ENCODE assay signal across 12 cellular contexts in the genomic region with DNA sequence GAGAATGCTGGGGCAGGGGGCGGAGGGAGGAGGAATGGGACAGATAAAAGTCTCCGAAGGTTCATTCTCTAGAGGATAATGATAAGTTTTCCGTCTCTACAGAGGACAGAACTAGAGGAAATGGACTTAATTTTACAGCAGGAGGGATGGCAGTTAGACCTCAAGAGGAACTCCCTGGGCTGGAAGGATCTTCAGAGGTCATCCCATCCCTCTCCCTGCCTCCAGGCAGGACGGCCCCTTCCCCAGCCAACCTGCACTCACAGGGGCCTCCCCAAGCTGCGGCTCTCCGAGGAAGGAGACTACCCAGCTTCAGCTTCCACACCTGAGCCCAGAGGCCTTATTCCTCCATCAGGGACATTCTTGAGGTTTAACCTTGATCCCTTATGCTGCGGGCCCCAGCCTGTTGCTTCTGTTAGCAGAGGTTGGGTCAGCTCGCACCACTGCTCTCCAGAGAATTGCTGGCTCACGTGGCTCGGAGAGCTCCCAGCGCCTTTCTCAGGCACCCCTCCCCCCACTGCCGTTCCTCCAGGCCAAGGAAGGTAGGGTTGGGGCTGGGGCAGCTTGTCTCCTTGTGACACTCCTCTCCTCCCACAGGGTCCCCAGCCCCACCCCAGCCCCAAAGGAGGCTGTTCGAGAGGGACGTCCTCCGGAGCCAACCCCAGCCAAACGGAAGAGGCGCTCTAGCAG. TPM values are rescaled to one million over a fixed set of nuclear protein-coding genes. Genes with fewer than 3 reads are reported as not detected.
DNase-seq lines count a peak whose midpoint lies in the region; ATAC-seq, FAIRE-seq and TF ChIP-seq lines count a peak whose summit lies in the region.
"Had no signal": no experiment of that assay in that cellular context is flagged by ENCODE, and none has a peak within 500 bp of the region (broad histone marks: within the 10 kb centered on the region; RNA-seq: fewer than 3 reads in every experiment).

No MANE protein-coding gene starts in this region.

- in situ Hi-C loops in HepG2 (cut with HindIII; ENCODE audit: extremely low pct_ligation_motif_present, low pct_unique_long_range_greater_than_20kb), result no loop called here

- TF ChIP-seq CTCF in RWPE2 (IDR thresholded peaks at IDR 0.05; ENCODE audit: poor library complexity, severe bottlenecking) (no peak), HepG2 (CRISPR knock-in tag; IDR thresholded peaks at IDR 0.05) (no peak)

- H3K4me3 ChIP-seq in ACC112 (ENCODE audit: low read depth, low read length) (0 out of 2 replicates have a peak overlapping the region, but pooled peaks have one; percentile 12), RWPE2 (ENCODE audit: severe bottlenecking) (no peak overlapping the region), HepG2 (replicated peaks in 1 of 3; ENCODE audit: insufficient read depth in 1 of 3, low read depth in 2 of 3, low read length in 3 of 3) (no peak overlapping the region)
- H3K4me3 ChIP-seq: smooth muscle cell had no signal

- H3K9ac ChIP-seq in HepG2 (ENCODE audit: insufficient read depth, low read depth, low read length), result no peak overlapping the region

- no peaks in the 10 kb centered on the region for H3K9me3 ChIP-seq in RWPE2 (ENCODE audit: severe bottlenecking)
- H3K9me3 ChIP-seq in HepG2 (ENCODE audit: low read length), result no peaks in the 10 kb centered on the region

- H3K27me3 ChIP-seq in ACC112 (ENCODE audit: insufficient read depth, low read length) (no peaks in the 10 kb centered on the region), RWPE2 (ENCODE audit: insufficient read depth, poor library complexity, severe bottlenecking) (no peaks in the 10 kb centered on the region), HepG2 (ENCODE audit: control insufficient read depth in 1 of 2, insufficient read depth in 2 of 2, low read length in 2 of 2) (no peaks in the 10 kb centered on the region)

- peaks cover 10% of the 10 kb centered on the region for H4K20me1 ChIP-seq in HepG2 (ENCODE audit: insufficient read depth, low read length)

- CTCF ChIA-PET in HepG2 (lab: Yijun Ruan, JAX; ENCODE audit: low intra/inter-chr PET ratio, low total read pairs), result no interaction called here

- TF ChIP-seq POLR2A in HepG2 (IDR thresholded peaks at IDR 0.05; ENCODE audit: insufficient read depth in 1 of 2, low read depth in 2 of 2, low read length in 2 of 2), result 0 out of 4 replicates have a peak, but pooled peaks of 1 of the 2 experiments have one; percentile 15

- TF ChIP-seq RAD21 in HepG2 (CRISPR knock-in tag; IDR thresholded peaks at IDR 0.05), result no peak

- H3K4me1 ChIP-seq in ACC112 (ENCODE audit: control insufficient read depth, insufficient read depth, low read length, unreplicated experiment), result peaks cover 63% of the 10 kb centered on the region
- peaks cover 38% of the 10 kb centered on the region for H3K4me1 ChIP-seq in RWPE2 (ENCODE audit: insufficient read depth, poor library complexity, severe bottlenecking)
- no peaks in the 10 kb centered on the region for H3K4me1 ChIP-seq in HepG2 (ENCODE audit: insufficient read depth, low read length)

- peak; percentile 30 for ATAC-seq in RWPE2 (ENCODE audit: low read depth)
- ATAC-seq in HepG2, result no peak
- ATAC-seq in HG03442 (IDR thresholded peaks at IDR 0.05; ENCODE audit: unreplicated experiment), result no peak

- FAIRE-seq in HepG2 (lab: Jason Lieb, UNC), result no peak

- intact Hi-C loops in HepG2 (cut with micrococcal nuclease; ENCODE audit: unreplicated experiment), result no loop called here

- H3K4me2 ChIP-seq in HepG2 (ENCODE audit: low read depth, low read length), result no peak overlapping the region
- H3K4me2 ChIP-seq: smooth muscle cell had no signal

- H3K36me3 ChIP-seq in ACC112 (ENCODE audit: insufficient read depth, low read length) (peaks cover 56% of the 10 kb centered on the region), RWPE2 (ENCODE audit: low read depth) (peaks cover 96% of the 10 kb centered on the region), HepG2 (replicated peaks in 1 of 2; ENCODE audit: control insufficient read depth in 1 of 2, insufficient read depth in 2 of 2, low read length in 2 of 2) (peaks cover 49 to 94% of the 10 kb centered on the region in 2 experiments)

- WGBS in HepG2 (ENCODE audit: low lambda C conversion rate), result 93% methylated on average over 16 of the region's 17 CpGs

- BruUV-seq in HepG2 (replicated peaks; lab: Mats Ljungman, UMichigan), result no TSS peak

- no peak overlapping the region for H2AFZ ChIP-seq in ACC112 (ENCODE audit: low read length, unreplicated experiment)
- no peak overlapping the region for H2AFZ ChIP-seq in HepG2 (ENCODE audit: low read length)

- peak overlapping the region; percentile 87 for H3K27ac ChIP-seq in ACC112 (ENCODE audit: low read depth, low read length)
- H3K27ac ChIP-seq in RWPE2 (ENCODE audit: poor library complexity, severe bottlenecking), result peak overlapping the region; percentile 88
- no peak overlapping the region for H3K27ac ChIP-seq in HepG2 (ENCODE audit: extremely low read length, insufficient read depth, low read length)

- DNase-seq in RWPE2 (ENCODE audit: low spot score), result no peak
- no peak for DNase-seq in HepG2 (ENCODE audit: low spot score)
- DNase-seq in central memory CD4-positive, alpha-beta T cell, result no peak
- DNase-seq in GM19238 (ENCODE audit: insufficient read length, low spot score), result no peak
- DNase-seq: activated CD4-positive, alpha-beta T cell treated with anti-CD3 and anti-CD28 coated beads, Interleukin-2, amount 50 U/mL, for 48 hours; amniotic stem cell; naive B cell; NCI-H187; T-cell had no signal

- H3K79me2 ChIP-seq in ACC112 (ENCODE audit: control insufficient read depth, insufficient read depth, low read length, unreplicated experiment) (peaks cover 60% of the 10 kb centered on the region), HepG2 (ENCODE audit: insufficient read depth, low read length) (peaks cover 16% of the 10 kb centered on the region)

- no peak for TF ChIP-seq EP300 in HepG2 (IDR thresholded peaks at IDR 0.05; ENCODE audit: low read depth in 2 of 2, low read length in 2 of 2)
- TF ChIP-seq EP300 in HepG2 (CRISPR knock-in tag; IDR thresholded peaks at IDR 0.05; ENCODE audit: borderline replicate concordance), result no peak

- POLR2A ChIA-PET in HepG2 (lab: Yijun Ruan, JAX), result interaction anchor here (1.5 kb wide), 1 partner anchor 9 kb away, joined by 3 read pairs; a partner anchor contains a TSS

RNA-seq across cellular contexts. Expression of a gene that starts 8.5 kb away (rescaled TPM):
- total RNA-seq in HepG2 (2016; rRNA removed; fragmentation: Illumina TruSeq; extraction: Trizol), result 208 and 253 TPM in 2 replicates
- 337 and 393 TPM in 2 replicates for total RNA-seq in HepG2 (2016; cell fraction: cytosol; rRNA removed; fragmentation: Illumina TruSeq; extraction: Trizol; ENCODE audit: low read depth)
- 204 and 279 TPM in 2 replicates for total RNA-seq in HepG2 (2016; cell fraction: insoluble cytoplasmic fraction; rRNA removed; fragmentation: Illumina TruSeq; extraction: Trizol)
- total RNA-seq in HepG2 (2016; cell fraction: membrane; rRNA removed; fragmentation: Illumina TruSeq; extraction: Trizol), result 174 and 204 TPM in 2 replicates
- total RNA-seq in HepG2 (2016; cell fraction: nucleus; rRNA removed; fragmentation: Illumina TruSeq; extraction: Trizol), result 53.2 and 75.0 TPM in 2 replicates
- polyA plus RNA-seq in HepG2 (2011; rRNA removed), result 225 and 236 TPM in 2 replicates
- 204 and 385 TPM in 2 replicates for polyA plus RNA-seq in HepG2 (2011; cell fraction: cytosol; rRNA removed)
- polyA plus RNA-seq in HepG2 (2011; cell fraction: nucleus; rRNA removed), result 89.2 and 109 TPM in 2 replicates
- 108 and 117 TPM in 2 replicates for polyA plus RNA-seq in HepG2 (2012)
- 547 and 569 TPM in 2 replicates for polyA plus RNA-seq in HepG2 (2016; cell fraction: cytosol; fragmentation: Illumina TruSeq; extraction: Trizol; ENCODE audit: low read depth)
- polyA plus RNA-seq in HepG2 (2016; cell fraction: insoluble cytoplasmic fraction; fragmentation: Illumina TruSeq; extraction: Trizol; ENCODE audit: low read depth), result 265 and 294 TPM in 2 replicates
- 203 and 243 TPM in 2 replicates for polyA plus RNA-seq in HepG2 (2016; cell fraction: membrane; fragmentation: Illumina TruSeq; extraction: Trizol; ENCODE audit: low read depth)
- 127 and 128 TPM in 2 replicates for polyA plus RNA-seq in HepG2 (2016; cell fraction: nucleus; fragmentation: Illumina TruSeq; extraction: Trizol; ENCODE audit: insufficient read depth, low read depth)
- 125 and 227 TPM in 2 replicates for polyA minus RNA-seq in HepG2 (2011; rRNA and poly(A)+ RNA removed; ENCODE audit: low replicate concordance)
- 25.2 and 36.1 TPM in 2 replicates for polyA minus RNA-seq in HepG2 (2011; cell fraction: cytosol; rRNA and poly(A)+ RNA removed)
- polyA minus RNA-seq in HepG2 (2011; cell fraction: nucleus; rRNA and poly(A)+ RNA removed), result 9.8 and 9.9 TPM in 2 replicates

RNA-seq across cellular contexts. Expression of a gene that starts 16.1 kb away (rescaled TPM):
- 50.4 and 80.6 TPM in 2 replicates for total RNA-seq in HepG2 (2016; rRNA removed; fragmentation: Illumina TruSeq; extraction: Trizol)
- total RNA-seq in HepG2 (2016; cell fraction: cytosol; rRNA removed; fragmentation: Illumina TruSeq; extraction: Trizol; ENCODE audit: low read depth), result 41.5 and 43.0 TPM in 2 replicates
- total RNA-seq in HepG2 (2016; cell fraction: insoluble cytoplasmic fraction; rRNA removed; fragmentation: Illumina TruSeq; extraction: Trizol), result 44.1 and 73.0 TPM in 2 replicates
- total RNA-seq in HepG2 (2016; cell fraction: membrane; rRNA removed; fragmentation: Illumina TruSeq; extraction: Trizol), result 48.8 and 52.0 TPM in 2 replicates
- total RNA-seq in HepG2 (2016; cell fraction: nucleus; rRNA removed; fragmentation: Illumina TruSeq; extraction: Trizol), result 159 and 170 TPM in 2 replicates
- 112 and 125 TPM in 2 replicates for polyA plus RNA-seq in HepG2 (2011; rRNA removed)
- 40.5 and 54.4 TPM in 2 replicates for polyA plus RNA-seq in HepG2 (2011; cell fraction: cytosol; rRNA removed)
- polyA plus RNA-seq in HepG2 (2011; cell fraction: nucleus; rRNA removed), result 1,408 and 1,626 TPM in 2 replicates
- polyA plus RNA-seq in HepG2 (2012), result 364 and 397 TPM in 2 replicates
- 15.2 and 19.4 TPM in 2 replicates for polyA plus RNA-seq in HepG2 (2016; cell fraction: cytosol; fragmentation: Illumina TruSeq; extraction: Trizol; ENCODE audit: low read depth)
- polyA plus RNA-seq in HepG2 (2016; cell fraction: insoluble cytoplasmic fraction; fragmentation: Illumina TruSeq; extraction: Trizol; ENCODE audit: low read depth), result 169 and 221 TPM in 2 replicates
- polyA plus RNA-seq in HepG2 (2016; cell fraction: membrane; fragmentation: Illumina TruSeq; extraction: Trizol; ENCODE audit: low read depth), result 38.4 and 49.5 TPM in 2 replicates
- polyA plus RNA-seq in HepG2 (2016; cell fraction: nucleus; fragmentation: Illumina TruSeq; extraction: Trizol; ENCODE audit: insufficient read depth, low read depth), result 998 and 1,215 TPM in 2 replicates
- polyA minus RNA-seq in HepG2 (2011; rRNA and poly(A)+ RNA removed; ENCODE audit: low replicate concordance), result 125 and 143 TPM in 2 replicates
- polyA minus RNA-seq in HepG2 (2011; cell fraction: cytosol; rRNA and poly(A)+ RNA removed), result 88.7 and 111 TPM in 2 replicates
- polyA minus RNA-seq in HepG2 (2011; cell fraction: nucleus; rRNA and poly(A)+ RNA removed), result 176 and 198 TPM in 2 replicates

RNA-seq across cellular contexts. Expression of a gene that starts 18.8 kb away (rescaled TPM):
- total RNA-seq in HepG2 (2016; rRNA removed; fragmentation: Illumina TruSeq; extraction: Trizol), result not detected in 2 replicates
- total RNA-seq in HepG2 (2016; cell fraction: cytosol; rRNA removed; fragmentation: Illumina TruSeq; extraction: Trizol; ENCODE audit: low read depth), result not detected in 2 replicates
- total RNA-seq in HepG2 (2016; cell fraction: insoluble cytoplasmic fraction; rRNA removed; fragmentation: Illumina TruSeq; extraction: Trizol), result not detected in 2 replicates
- not detected in 2 replicates for total RNA-seq in HepG2 (2016; cell fraction: membrane; rRNA removed; fragmentation: Illumina TruSeq; extraction: Trizol)
- not detected in 2 replicates for total RNA-seq in HepG2 (2016; cell fraction: nucleus; rRNA removed; fragmentation: Illumina TruSeq; extraction: Trizol)
- not detected in 2 replicates for polyA plus RNA-seq in HepG2 (2011; rRNA removed)
- polyA plus RNA-seq in HepG2 (2011; cell fraction: cytosol; rRNA removed), result not detected in 2 replicates
- polyA plus RNA-seq in HepG2 (2011; cell fraction: nucleus; rRNA removed), result not detected in 2 replicates
- polyA plus RNA-seq in HepG2 (2012), result not detected in 2 replicates
- polyA plus RNA-seq in HepG2 (2016; cell fraction: cytosol; fragmentation: Illumina TruSeq; extraction: Trizol; ENCODE audit: low read depth), result not detected in 2 replicates
- not detected in 2 replicates for polyA plus RNA-seq in HepG2 (2016; cell fraction: insoluble cytoplasmic fraction; fragmentation: Illumina TruSeq; extraction: Trizol; ENCODE audit: low read depth)
- polyA plus RNA-seq in HepG2 (2016; cell fraction: membrane; fragmentation: Illumina TruSeq; extraction: Trizol; ENCODE audit: low read depth), result not detected in 2 replicates
- not detected in 2 replicates for polyA plus RNA-seq in HepG2 (2016; cell fraction: nucleus; fragmentation: Illumina TruSeq; extraction: Trizol; ENCODE audit: insufficient read depth, low read depth)
- not detected in 2 replicates for polyA minus RNA-seq in HepG2 (2011; rRNA and poly(A)+ RNA removed; ENCODE audit: low replicate concordance)
- polyA minus RNA-seq in HepG2 (2011; cell fraction: cytosol; rRNA and poly(A)+ RNA removed), result not detected in 2 replicates
- not detected in 2 replicates for polyA minus RNA-seq in HepG2 (2011; cell fraction: nucleus; rRNA and poly(A)+ RNA removed)
- total RNA-seq: smooth muscle cell, T-cell had no signal
- polyA plus RNA-seq: smooth muscle cell had no signal

RNA-seq across cellular contexts. Expression of a gene that starts 29.7 kb away (rescaled TPM):
- total RNA-seq in HepG2 (2016; rRNA removed; fragmentation: Illumina TruSeq; extraction: Trizol), result not detected in 2 replicates
- not detected in 2 replicates for total RNA-seq in HepG2 (2016; cell fraction: cytosol; rRNA removed; fragmentation: Illumina TruSeq; extraction: Trizol; ENCODE audit: low read depth)
- not detected in 2 replicates for total RNA-seq in HepG2 (2016; cell fraction: insoluble cytoplasmic fraction; rRNA removed; fragmentation: Illumina TruSeq; extraction: Trizol)
- total RNA-seq in HepG2 (2016; cell fraction: membrane; rRNA removed; fragmentation: Illumina TruSeq; extraction: Trizol), result not detected in 2 replicates
- total RNA-seq in HepG2 (2016; cell fraction: nucleus; rRNA removed; fragmentation: Illumina TruSeq; extraction: Trizol), result not detected in 2 replicates
- not detected in 2 replicates for polyA plus RNA-seq in HepG2 (2011; rRNA removed)
- polyA plus RNA-seq in HepG2 (2011; cell fraction: cytosol; rRNA removed), result not detected in 2 replicates
- not detected in 2 replicates for polyA plus RNA-seq in HepG2 (2011; cell fraction: nucleus; rRNA removed)
- polyA plus RNA-seq in HepG2 (2012), result not detected in 2 replicates
- polyA plus RNA-seq in HepG2 (2016; cell fraction: cytosol; fragmentation: Illumina TruSeq; extraction: Trizol; ENCODE audit: low read depth), result not detected in 2 replicates
- polyA plus RNA-seq in HepG2 (2016; cell fraction: insoluble cytoplasmic fraction; fragmentation: Illumina TruSeq; extraction: Trizol; ENCODE audit: low read depth), result not detected in 2 replicates
- not detected in 2 replicates for polyA plus RNA-seq in HepG2 (2016; cell fraction: membrane; fragmentation: Illumina TruSeq; extraction: Trizol; ENCODE audit: low read depth)
- polyA plus RNA-seq in HepG2 (2016; cell fraction: nucleus; fragmentation: Illumina TruSeq; extraction: Trizol; ENCODE audit: insufficient read depth, low read depth), result not detected in 2 replicates
- polyA minus RNA-seq in HepG2 (2011; rRNA and poly(A)+ RNA removed; ENCODE audit: low replicate concordance), result 0.14 TPM in 1 of 2 replicates, not detected in the other
- polyA minus RNA-seq in HepG2 (2011; cell fraction: cytosol; rRNA and poly(A)+ RNA removed), result not detected in 2 replicates
- not detected in 2 replicates for polyA minus RNA-seq in HepG2 (2011; cell fraction: nucleus; rRNA and poly(A)+ RNA removed)
- total RNA-seq: smooth muscle cell, T-cell had no signal
- polyA plus RNA-seq: smooth muscle cell had no signal

RNA-seq across cellular contexts. Expression of a gene that starts 48.5 kb away (rescaled TPM):
- not detected in 2 replicates for total RNA-seq in HepG2 (2016; rRNA removed; fragmentation: Illumina TruSeq; extraction: Trizol)
- total RNA-seq in HepG2 (2016; cell fraction: cytosol; rRNA removed; fragmentation: Illumina TruSeq; extraction: Trizol; ENCODE audit: low read depth), result not detected in 2 replicates
- not detected in 2 replicates for total RNA-seq in HepG2 (2016; cell fraction: insoluble cytoplasmic fraction; rRNA removed; fragmentation: Illumina TruSeq; extraction: Trizol)
- not detected in 2 replicates for total RNA-seq in HepG2 (2016; cell fraction: membrane; rRNA removed; fragmentation: Illumina TruSeq; extraction: Trizol)
- total RNA-seq in HepG2 (2016; cell fraction: nucleus; rRNA removed; fragmentation: Illumina TruSeq; extraction: Trizol), result not detected in 2 replicates
- polyA plus RNA-seq in HepG2 (2011; rRNA removed), result not detected in 2 replicates
- polyA plus RNA-seq in HepG2 (2011; cell fraction: cytosol; rRNA removed), result not detected in 2 replicates
- not detected in 2 replicates for polyA plus RNA-seq in HepG2 (2011; cell fraction: nucleus; rRNA removed)
- polyA plus RNA-seq in HepG2 (2012), result not detected in 2 replicates
- not detected in 2 replicates for polyA plus RNA-seq in HepG2 (2016; cell fraction: cytosol; fragmentation: Illumina TruSeq; extraction: Trizol; ENCODE audit: low read depth)
- not detected in 2 replicates for polyA plus RNA-seq in HepG2 (2016; cell fraction: insoluble cytoplasmic fraction; fragmentation: Illumina TruSeq; extraction: Trizol; ENCODE audit: low read depth)
- not detected in 2 replicates for polyA plus RNA-seq in HepG2 (2016; cell fraction: membrane; fragmentation: Illumina TruSeq; extraction: Trizol; ENCODE audit: low read depth)
- not detected in 2 replicates for polyA plus RNA-seq in HepG2 (2016; cell fraction: nucleus; fragmentation: Illumina TruSeq; extraction: Trizol; ENCODE audit: insufficient read depth, low read depth)
- polyA minus RNA-seq in HepG2 (2011; rRNA and poly(A)+ RNA removed; ENCODE audit: low replicate concordance), result 0.32 and 219 TPM in 2 replicates
- polyA minus RNA-seq in HepG2 (2011; cell fraction: cytosol; rRNA and poly(A)+ RNA removed), result 1.1 TPM in 1 of 2 replicates, not detected in the other
- polyA minus RNA-seq in HepG2 (2011; cell fraction: nucleus; rRNA and poly(A)+ RNA removed), result 0.50 and 0.64 TPM in 2 replicates
- total RNA-seq: smooth muscle cell had no signal
- polyA plus RNA-seq: smooth muscle cell had no signal
